Comparison of ENCODE assay signal across 15 cellular contexts in genomic region chr3:50102558-50102957, GRCh38. TPM values are rescaled to one million over a fixed set of nuclear protein-coding genes. Genes with fewer than 3 reads are reported as not detected.
DNase-seq lines count a peak whose midpoint lies in the region; ATAC-seq and TF ChIP-seq lines count a peak whose summit lies in the region.
"Had no signal": no experiment of that assay in that cellular context is flagged by ENCODE, and none has a peak within 500 bp of the region (broad histone marks: within the 10 kb centered on the region; RNA-seq: fewer than 3 reads in every experiment).

No MANE protein-coding gene starts in this region.

- POLR2A ChIA-PET in activated CD4-positive, alpha-beta T cell treated with anti-CD3 and anti-CD28 coated beads for 36 hours (lab: Charles Lee): interaction anchor here (1.3 kb wide), 1 partner anchor 18 kb away, joined by 3 read pairs; no protein-coding TSS in a partner anchor
- POLR2A ChIA-PET in activated CD4-positive, alpha-beta T cell treated with anti-CD3 and anti-CD28 coated beads, Interleukin-2, amount 10 ng/mL, durations not matched to agents 7 days and 5 days (lab: Charles Lee): no interaction called here
- POLR2A ChIA-PET in HEK293 (lab: Yijun Ruan, JAX): interaction anchor here (0.6 kb wide), 1 partner anchor 173 kb away, joined by 3 read pairs; the partner anchor contains the start of gene MON1A

- H3K27ac ChIP-seq in HEK293 (ENCODE audit: extremely low read depth, low read depth, low read length): 0 out of 2 replicates have a peak overlapping the region, but pooled peaks have one; percentile 9
- H3K27ac ChIP-seq: 22Rv1 had no signal

- TF ChIP-seq CTCF in HEK293 (tag by site-specific recombination; IDR thresholded peaks at IDR 0.05) (no peak), chondrocyte (IDR thresholded peaks at IDR 0.05) (no peak), osteocyte (IDR thresholded peaks at IDR 0.05) (no peak)

- H3K9me3 Mint-ChIP-seq in activated CD4-positive, alpha-beta T cell treated with anti-CD3 and anti-CD28 coated beads for 36 hours (ENCODE audit: low read depth): no peaks in the 10 kb centered on the region
- no peaks in the 10 kb centered on the region for H3K9me3 Mint-ChIP-seq in activated CD4-positive, alpha-beta T cell treated with anti-CD3 and anti-CD28 coated beads, Interleukin-2, amount 10 ng/mL, durations not matched to agents 7 days and 5 days
- no peaks in the 10 kb centered on the region for H3K9me3 Mint-ChIP-seq in chondrocyte (ENCODE audit: low read depth)
- H3K9me3 Mint-ChIP-seq in osteocyte (ENCODE audit: unreplicated experiment): no peaks in the 10 kb centered on the region
- no peaks in the 10 kb centered on the region for H3K9me3 Mint-ChIP-seq in effector memory CD8-positive, alpha-beta T cell
- H3K9me3 Mint-ChIP-seq: CD14-positive monocyte; CD8-positive, alpha-beta memory T cell; H9 had no signal

- H3K27ac Mint-ChIP-seq in activated CD4-positive, alpha-beta T cell treated with anti-CD3 and anti-CD28 coated beads for 36 hours: peak overlapping the region; percentile 38
- H3K27ac Mint-ChIP-seq in activated CD4-positive, alpha-beta T cell treated with anti-CD3 and anti-CD28 coated beads, Interleukin-2, amount 10 ng/mL, durations not matched to agents 7 days and 5 days: no peak overlapping the region
- H3K27ac Mint-ChIP-seq in chondrocyte (ENCODE audit: unreplicated experiment) (no peak overlapping the region), osteocyte (ENCODE audit: unreplicated experiment) (no peak overlapping the region)
- H3K27ac Mint-ChIP-seq in effector memory CD8-positive, alpha-beta T cell: no peak overlapping the region
- H3K27ac Mint-ChIP-seq: H9 had no signal

- no peak for DNase-seq in activated CD4-positive, alpha-beta T cell treated with anti-CD3 and anti-CD28 coated beads for 36 hours
- no peak for DNase-seq in activated CD4-positive, alpha-beta T cell treated with anti-CD3 and anti-CD28 coated beads, Interleukin-2, amount 10 ng/mL, durations not matched to agents 7 days and 5 days
- DNase-seq in chondrocyte (ENCODE audit: low spot score) (peak; percentile 13), osteocyte (ENCODE audit: extremely low spot score, unreplicated experiment) (no peak), NCI-H2171 (lab: John Stamatoyannopoulos, UW) (no peak)
- DNase-seq in effector memory CD8-positive, alpha-beta T cell: no peak
- DNase-seq: Caco-2; CD8-positive, alpha-beta memory T cell; DMS53; GF-D8; GOT3; H9 had no signal

- intact Hi-C loops in activated CD4-positive, alpha-beta T cell treated with anti-CD3 and anti-CD28 coated beads for 36 hours (cut with DNase I, micrococcal nuclease): no loop called here

- H3K36me3 Mint-ChIP-seq in activated CD4-positive, alpha-beta T cell treated with anti-CD3 and anti-CD28 coated beads for 36 hours (ENCODE audit: low read depth): peaks cover 77% of the 10 kb centered on the region
- peaks cover 69% of the 10 kb centered on the region for H3K36me3 Mint-ChIP-seq in activated CD4-positive, alpha-beta T cell treated with anti-CD3 and anti-CD28 coated beads, Interleukin-2, amount 10 ng/mL, durations not matched to agents 7 days and 5 days (ENCODE audit: low read depth)
- H3K36me3 Mint-ChIP-seq in chondrocyte (ENCODE audit: low read depth) (peaks cover 57% of the 10 kb centered on the region), osteocyte (ENCODE audit: unreplicated experiment) (peaks cover 60% of the 10 kb centered on the region)
- peaks cover 100% of the 10 kb centered on the region for H3K36me3 Mint-ChIP-seq in effector memory CD8-positive, alpha-beta T cell (ENCODE audit: insufficient read depth)

- peaks cover 75 to 97% of the 10 kb centered on the region in 2 experiments for H3K36me3 ChIP-seq in HEK293 (ENCODE audit: control insufficient read depth in 2 of 2, insufficient read depth in 1 of 2, low read length in 2 of 2)

- no peak overlapping the region for H3K4me3 Mint-ChIP-seq in activated CD4-positive, alpha-beta T cell treated with anti-CD3 and anti-CD28 coated beads for 36 hours
- no peak overlapping the region for H3K4me3 Mint-ChIP-seq in activated CD4-positive, alpha-beta T cell treated with anti-CD3 and anti-CD28 coated beads, Interleukin-2, amount 10 ng/mL, durations not matched to agents 7 days and 5 days
- H3K4me3 Mint-ChIP-seq in chondrocyte (ENCODE audit: unreplicated experiment) (no peak overlapping the region), osteocyte (ENCODE audit: unreplicated experiment) (no peak overlapping the region)
- no peak overlapping the region for H3K4me3 Mint-ChIP-seq in effector memory CD8-positive, alpha-beta T cell
- H3K4me3 Mint-ChIP-seq: CD14-positive monocyte; CD8-positive, alpha-beta memory T cell; H9 had no signal

- no peaks in the 10 kb centered on the region for H3K9me3 ChIP-seq in HEK293 (ENCODE audit: control insufficient read depth, insufficient read depth, low read depth, low read length)
- H3K9me3 ChIP-seq: Caco-2 had no signal

- H3K4me3 ChIP-seq in HEK293 (ENCODE audit: low read depth, low read length): no peak overlapping the region

- CTCF ChIA-PET in activated CD4-positive, alpha-beta T cell treated with anti-CD3 and anti-CD28 coated beads for 36 hours (lab: Charles Lee): no interaction called here
- CTCF ChIA-PET in activated CD4-positive, alpha-beta T cell treated with anti-CD3 and anti-CD28 coated beads, Interleukin-2, amount 10 ng/mL, durations not matched to agents 7 days and 5 days (lab: Charles Lee): no interaction called here
- CTCF ChIA-PET in HEK293 (lab: Yijun Ruan, JAX): interaction anchor here (0.6 kb wide), 1 partner anchor 19 kb away, joined by 4 read pairs; no protein-coding TSS in a partner anchor

- H3K27me3 Mint-ChIP-seq in activated CD4-positive, alpha-beta T cell treated with anti-CD3 and anti-CD28 coated beads for 36 hours: no peaks in the 10 kb centered on the region
- H3K27me3 Mint-ChIP-seq in activated CD4-positive, alpha-beta T cell treated with anti-CD3 and anti-CD28 coated beads, Interleukin-2, amount 10 ng/mL, durations not matched to agents 7 days and 5 days: no peaks in the 10 kb centered on the region
- no peaks in the 10 kb centered on the region for H3K27me3 Mint-ChIP-seq in chondrocyte (ENCODE audit: low read depth)
- H3K27me3 Mint-ChIP-seq in osteocyte (ENCODE audit: unreplicated experiment): no peaks in the 10 kb centered on the region
- H3K27me3 Mint-ChIP-seq in effector memory CD8-positive, alpha-beta T cell: no peaks in the 10 kb centered on the region
- H3K27me3 Mint-ChIP-seq: CD8-positive, alpha-beta memory T cell had no signal

- H3K4me1 ChIP-seq in HEK293 (ENCODE audit: control insufficient read depth, insufficient read depth, low read length): no peaks in the 10 kb centered on the region

- ATAC-seq in activated CD4-positive, alpha-beta T cell treated with anti-CD3 and anti-CD28 coated beads for 36 hours: no peak
- ATAC-seq in effector memory CD8-positive, alpha-beta T cell (replicated peaks): no peak

- peaks cover 13% of the 10 kb centered on the region for H3K4me1 Mint-ChIP-seq in activated CD4-positive, alpha-beta T cell treated with anti-CD3 and anti-CD28 coated beads for 36 hours
- peaks cover 8% of the 10 kb centered on the region for H3K4me1 Mint-ChIP-seq in activated CD4-positive, alpha-beta T cell treated with anti-CD3 and anti-CD28 coated beads, Interleukin-2, amount 10 ng/mL, durations not matched to agents 7 days and 5 days
- no peaks in the 10 kb centered on the region for H3K4me1 Mint-ChIP-seq in chondrocyte (ENCODE audit: low read depth)
- no peaks in the 10 kb centered on the region for H3K4me1 Mint-ChIP-seq in osteocyte (ENCODE audit: unreplicated experiment)
- H3K4me1 Mint-ChIP-seq in effector memory CD8-positive, alpha-beta T cell (ENCODE audit: low read depth in 2 of 2): no peaks in the 10 kb centered on the region
- H3K4me1 Mint-ChIP-seq: CD14-positive monocyte, H9 had no signal

TF ChIP-seq in HEK293, 187 proteins besides CTCF, POLR2A, EP300 and RAD21 (continues in another document):
- no peak for TF ChIP-seq ZSCAN23 (tag by site-specific recombination; IDR thresholded peaks at IDR 0.05)
- TF ChIP-seq EGR2 (tag by site-specific recombination; IDR thresholded peaks at IDR 0.05; ENCODE audit: low read depth): no peak
- no peak for TF ChIP-seq ZNF747 (tag by site-specific recombination; IDR thresholded peaks at IDR 0.05)
- TF ChIP-seq, protein P1, sequence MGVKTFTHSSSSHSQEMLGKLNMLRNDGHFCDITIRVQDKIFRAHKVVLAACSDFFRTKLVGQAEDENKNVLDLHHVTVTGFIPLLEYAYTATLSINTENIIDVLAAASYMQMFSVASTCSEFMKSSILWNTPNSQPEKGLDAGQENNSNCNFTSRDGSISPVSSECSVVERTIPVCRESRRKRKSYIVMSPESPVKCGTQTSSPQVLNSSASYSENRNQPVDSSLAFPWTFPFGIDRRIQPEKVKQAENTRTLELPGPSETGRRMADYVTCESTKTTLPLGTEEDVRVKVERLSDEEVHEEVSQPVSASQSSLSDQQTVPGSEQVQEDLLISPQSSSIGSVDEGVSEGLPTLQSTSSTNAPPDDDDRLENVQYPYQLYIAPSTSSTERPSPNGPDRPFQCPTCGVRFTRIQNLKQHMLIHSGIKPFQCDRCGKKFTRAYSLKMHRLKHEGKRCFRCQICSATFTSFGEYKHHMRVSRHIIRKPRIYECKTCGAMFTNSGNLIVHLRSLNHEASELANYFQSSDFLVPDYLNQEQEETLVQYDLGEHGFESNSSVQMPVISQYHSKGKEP (tag by site-specific recombination; IDR thresholded peaks at IDR 0.05): no peak
- TF ChIP-seq, protein P2, sequence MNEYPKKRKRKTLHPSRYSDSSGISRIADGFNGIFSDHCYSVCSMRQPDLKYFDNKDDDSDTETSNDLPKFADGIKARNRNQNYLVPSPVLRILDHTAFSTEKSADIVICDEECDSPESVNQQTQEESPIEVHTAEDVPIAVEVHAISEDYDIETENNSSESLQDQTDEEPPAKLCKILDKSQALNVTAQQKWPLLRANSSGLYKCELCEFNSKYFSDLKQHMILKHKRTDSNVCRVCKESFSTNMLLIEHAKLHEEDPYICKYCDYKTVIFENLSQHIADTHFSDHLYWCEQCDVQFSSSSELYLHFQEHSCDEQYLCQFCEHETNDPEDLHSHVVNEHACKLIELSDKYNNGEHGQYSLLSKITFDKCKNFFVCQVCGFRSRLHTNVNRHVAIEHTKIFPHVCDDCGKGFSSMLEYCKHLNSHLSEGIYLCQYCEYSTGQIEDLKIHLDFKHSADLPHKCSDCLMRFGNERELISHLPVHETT (tag by site-specific recombination; IDR thresholded peaks at IDR 0.05): no peak

RNA-seq across cellular contexts. Expression of gene RBM5, which starts 13.8 kb away (rescaled TPM):
- 100 to 1,000 TPM; 118 to 131 TPM for total RNA-seq in activated CD4-positive, alpha-beta T cell treated with anti-CD3 and anti-CD28 coated beads for 36 hours
- 100 to 1,000 TPM; 212 to 215 TPM for total RNA-seq in activated CD4-positive, alpha-beta T cell treated with anti-CD3 and anti-CD28 coated beads, Interleukin-2, amount 10 ng/mL, durations not matched to agents 7 days and 5 days
- total RNA-seq in chondrocyte (119 to 147 TPM (median 127 TPM) in 3 replicates), osteocyte (213 and 225 TPM in 2 replicates)

RNA-seq across cellular contexts. Expression of gene SEMA3F, which starts 52.6 kb away (rescaled TPM):
- under 1 TPM; 0.25 to 0.46 TPM for total RNA-seq in activated CD4-positive, alpha-beta T cell treated with anti-CD3 and anti-CD28 coated beads for 36 hours
- not detected for total RNA-seq in activated CD4-positive, alpha-beta T cell treated with anti-CD3 and anti-CD28 coated beads, Interleukin-2, amount 10 ng/mL, durations not matched to agents 7 days and 5 days
- 18.7 to 37.5 TPM (median 36.7 TPM) in 3 replicates for total RNA-seq in chondrocyte
- total RNA-seq in osteocyte: 11.8 and 12.9 TPM in 2 replicates
- total RNA-seq: CD8-positive, alpha-beta memory T cell had no signal
